20 cellular contexts compared by ENCODE assay signal in genomic region chr1:245880754-245881403, GRCh38.
A peak's percentile ranks its signal among the peaks of the same experiment; 100 is the strongest.
DNase-seq lines count a peak whose midpoint lies in the region; ATAC-seq, FAIRE-seq and TF ChIP-seq lines count a peak whose summit lies in the region.
"Had no signal": no experiment of that assay in that cellular context is flagged by ENCODE, and none has a peak within 500 bp of the region (broad histone marks: within the 10 kb centered on the region; RNA-seq: fewer than 3 reads in every experiment).

No MANE protein-coding gene starts in this region.

- no peak overlapping the region for H3K27ac ChIP-seq in left lung
- H3K27ac ChIP-seq: coronary artery, esophagus squamous epithelium, neutrophil, stomach had no signal

- H3K27me3 ChIP-seq in left lung: no peaks in the 10 kb centered on the region
- H3K27me3 ChIP-seq: esophagus squamous epithelium, neutrophil, stomach had no signal

- no peaks in the 10 kb centered on the region for H3K9me3 ChIP-seq in left lung
- H3K9me3 ChIP-seq: esophagus squamous epithelium, HAP-1, neutrophil, stomach had no signal

- ATAC-seq in left lung: peak; percentile 32
- ATAC-seq in GM19035 (IDR thresholded peaks at IDR 0.05; ENCODE audit: unreplicated experiment): no peak
- no peak for ATAC-seq in HG03432 (IDR thresholded peaks at IDR 0.05; ENCODE audit: unreplicated experiment)
- ATAC-seq in left ventricle myocardium superior: no peak

- H3K4me3 ChIP-seq in choroid plexus epithelial cell (ENCODE audit: low read depth, low read length): no peak overlapping the region
- no peak overlapping the region for H3K4me3 ChIP-seq in left lung
- H3K4me3 ChIP-seq: coronary artery, esophagus squamous epithelium, HAP-1, stomach had no signal

- no peak for TF ChIP-seq CTCF in choroid plexus epithelial cell (conservative IDR thresholded peaks at IDR 0.05; ENCODE audit: low read depth, low read length)
- TF ChIP-seq CTCF in left lung (IDR thresholded peaks at IDR 0.05): no peak

- H3K4me1 ChIP-seq in left lung: peaks cover 3 to 8% of the 10 kb centered on the region in 2 donors
- H3K4me1 ChIP-seq: HAP-1 had no signal

- H3K36me3 ChIP-seq in left lung: no peaks in the 10 kb centered on the region
- H3K36me3 ChIP-seq: esophagus squamous epithelium, HAP-1, neutrophil, stomach had no signal

- FAIRE-seq in HTR-8/SVneo (lab: Jason Lieb, UNC): no peak

- intact Hi-C loops in left lung (cut with DNase I): no loop called here
- intact Hi-C loops in left ventricle myocardium superior (cut with micrococcal nuclease): no loop called here

- DNase-seq in AG08396 (ENCODE audit: low spot score) (peak; percentile 49), HTR-8/SVneo (ENCODE audit: insufficient read length, low spot score) (peak; percentile 45), choroid plexus epithelial cell (ENCODE audit: low read depth) (peak; percentile 99), left lung (no peak), occipital lobe (lab: John Stamatoyannopoulos, UW) (no peak), left ventricle myocardium superior (no peak)
- DNase-seq: activated CD4-positive, alpha-beta T cell treated with anti-CD3 and anti-CD28 coated beads for 1 hour; activated naive CD8-positive, alpha-beta T cell treated with anti-CD3 and anti-CD28 coated beads for 36 hours; DMS 273 treated with DMSO at 0.1 percent for 48 hours; esophagus squamous epithelium; Karpas-422; NCI-H1436 treated with DMSO at 0.1 percent for 48 hours; OCI-M1; stimulated activated CD4-positive, alpha-beta T cell treated with anti-CD3 and anti-CD28 coated beads, Interleukin-12 subunit alpha, Interleukin-12 subunit beta, amount 100 ng/mL, for 4 hours; stomach had no signal

Comparison
In these comparisons a context has a peak if more than half of its experiments do, and no peak if none do; other contexts are left out.
1. DNase-seq: peak in AG08396 (single experiment), HTR-8/SVneo (single experiment) and choroid plexus epithelial cell (single experiment); none in left lung (0 of 2), occipital lobe (single experiment) and left ventricle myocardium superior (single experiment).